In the genomic region with DNA sequence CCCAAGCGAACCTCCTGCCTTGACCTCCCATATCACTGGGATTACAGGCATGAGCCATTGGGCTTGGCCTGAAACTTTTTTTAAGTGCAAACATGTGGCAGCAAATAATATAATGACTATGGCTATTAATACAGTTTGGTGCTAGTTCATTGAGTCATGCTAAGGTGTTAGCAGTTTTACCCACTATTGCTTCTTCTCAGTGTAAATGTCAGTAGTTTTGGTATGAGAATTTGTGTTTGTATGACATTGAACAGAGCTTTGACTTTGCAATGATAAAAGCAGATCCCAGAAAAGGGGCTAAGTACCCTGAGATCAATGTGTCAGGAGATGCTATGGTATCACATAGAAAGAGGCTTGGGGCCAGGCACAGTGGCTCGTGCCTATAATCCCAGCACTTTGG, we compare ENCODE assay signal across 16 cellular contexts.
DNase-seq lines count a peak whose midpoint lies in the region; ATAC-seq and TF ChIP-seq lines count a peak whose summit lies in the region.
"Had no signal": no experiment of that assay in that cellular context is flagged by ENCODE, and none has a peak within 500 bp of the region (broad histone marks: within the 10 kb centered on the region; RNA-seq: fewer than 3 reads in every experiment).

No MANE protein-coding gene starts in this region.

- ATAC-seq in activated CD4-positive, alpha-beta T cell treated with anti-CD3 and anti-CD28 coated beads for 36 hours: peak; percentile 36
- peak; percentile 33 for ATAC-seq in stimulated activated naive CD8-positive, alpha-beta T cell treated with anti-CD3 and anti-CD28 coated beads, Interleukin-15, amount 100 ng/mL, for 72 hours
- no peak for ATAC-seq in stimulated activated naive CD8-positive, alpha-beta T cell treated with anti-CD3 and anti-CD28 coated beads, Interleukin-15, Interleukin-2, amounts not matched to agents 100 U/mL and 50 U/mL, for 24 hours
- peak; percentile 34 to 60 for ATAC-seq in stimulated activated naive B cell treated with anti-CD40 and anti-IgM and Interleukin-4, amounts not matched to agents 10 μg/mL and 1 μg/mL and 100 μg/mL, for 72 hours (replicated peaks)
- ATAC-seq: CD8-positive, alpha-beta T cell had no signal

- no peak overlapping the region for H3K4me3 ChIP-seq in uterus
- H3K4me3 ChIP-seq: HAP-1 had no signal

- no peak for TF ChIP-seq POLR2A in uterus (IDR thresholded peaks at IDR 0.05)

- H3K27me3 ChIP-seq in uterus: no peaks in the 10 kb centered on the region

- H3K27ac ChIP-seq in uterus: peak overlapping the region; percentile 58 to 60
- H3K27ac ChIP-seq: 22Rv1, HL-60 had no signal

- DNase-seq in activated CD4-positive, alpha-beta T cell treated with anti-CD3 and anti-CD28 coated beads for 36 hours: no peak
- no peak for DNase-seq in activated CD4-positive, alpha-beta T cell treated with anti-CD3 and anti-CD28 coated beads for 1 hour
- no peak for DNase-seq in stimulated activated naive CD8-positive, alpha-beta T cell treated with anti-CD3 and anti-CD28 coated beads, Interleukin-15, amount 100 ng/mL, for 72 hours
- no peak for DNase-seq in stimulated activated naive CD8-positive, alpha-beta T cell treated with anti-CD3 and anti-CD28 coated beads, Interleukin-15, Interleukin-2, amounts not matched to agents 100 U/mL and 50 U/mL, for 24 hours
- DNase-seq in stimulated activated naive B cell treated with anti-CD40 and anti-IgM and Interleukin-4, amounts not matched to agents 10 μg/mL and 1 μg/mL and 100 μg/mL, for 72 hours: no peak
- DNase-seq in uterus: no peak
- DNase-seq in GM10266 (ENCODE audit: extremely low spot score): no peak
- no peak for DNase-seq in T-helper 2 cell treated with Interferon-gamma antibody and Interleukin-4, amounts not matched to agents 5 μg/mL and 100 μg/mL, for 36 hours (ENCODE audit: low spot score)
- DNase-seq: CD8-positive, alpha-beta T cell; COR-L47; DND-41; GDM1 had no signal

- H3K9me3 Mint-ChIP-seq in activated CD4-positive, alpha-beta T cell treated with anti-CD3 and anti-CD28 coated beads for 36 hours (ENCODE audit: low read depth): no peaks in the 10 kb centered on the region
- H3K9me3 Mint-ChIP-seq in stimulated activated naive CD8-positive, alpha-beta T cell treated with anti-CD3 and anti-CD28 coated beads, Interleukin-15, amount 100 ng/mL, for 72 hours: no peaks in the 10 kb centered on the region
- no peaks in the 10 kb centered on the region for H3K9me3 Mint-ChIP-seq in stimulated activated naive B cell treated with anti-CD40 and anti-IgM and Interleukin-4, amounts not matched to agents 10 μg/mL and 1 μg/mL and 100 μg/mL, for 72 hours
- H3K9me3 Mint-ChIP-seq in T-helper 2 cell treated with Interferon-gamma antibody and Interleukin-4, amounts not matched to agents 5 μg/mL and 100 μg/mL, for 36 hours: no peaks in the 10 kb centered on the region
- H3K9me3 Mint-ChIP-seq: CD8-positive, alpha-beta T cell had no signal

- H3K4me1 Mint-ChIP-seq in activated CD4-positive, alpha-beta T cell treated with anti-CD3 and anti-CD28 coated beads for 36 hours: peaks cover 4% of the 10 kb centered on the region
- H3K4me1 Mint-ChIP-seq in stimulated activated naive CD8-positive, alpha-beta T cell treated with anti-CD3 and anti-CD28 coated beads, Interleukin-15, amount 100 ng/mL, for 72 hours: no peaks in the 10 kb centered on the region
- peaks cover 0 to 6% of the 10 kb centered on the region in 2 donors for H3K4me1 Mint-ChIP-seq in stimulated activated naive B cell treated with anti-CD40 and anti-IgM and Interleukin-4, amounts not matched to agents 10 μg/mL and 1 μg/mL and 100 μg/mL, for 72 hours
- peaks cover 10% of the 10 kb centered on the region for H3K4me1 Mint-ChIP-seq in T-helper 2 cell treated with Interferon-gamma antibody and Interleukin-4, amounts not matched to agents 5 μg/mL and 100 μg/mL, for 36 hours (ENCODE audit: low read depth)
- H3K4me1 Mint-ChIP-seq: CD14-positive monocyte had no signal

- H3K9me3 ChIP-seq in uterus: no peaks in the 10 kb centered on the region
- H3K9me3 ChIP-seq: HAP-1 had no signal

- H3K4me1 ChIP-seq in uterus: peaks cover 0 to 5% of the 10 kb centered on the region in 2 donors
- H3K4me1 ChIP-seq: HAP-1 had no signal

- POLR2A ChIA-PET in activated CD4-positive, alpha-beta T cell treated with anti-CD3 and anti-CD28 coated beads for 36 hours (lab: Charles Lee): interaction anchor here (0.6 kb wide), 1 partner anchor 121 kb away, joined by 3 read pairs; no protein-coding TSS in a partner anchor

- CTCF ChIA-PET in activated CD4-positive, alpha-beta T cell treated with anti-CD3 and anti-CD28 coated beads for 36 hours (lab: Charles Lee): no interaction called here

- H3K36me3 ChIP-seq in uterus: no peaks in the 10 kb centered on the region
- H3K36me3 ChIP-seq: HAP-1 had no signal

- no peak overlapping the region for H3K27ac Mint-ChIP-seq in activated CD4-positive, alpha-beta T cell treated with anti-CD3 and anti-CD28 coated beads for 36 hours
- peak overlapping the region in 1 of 2 donors; percentile 63 for H3K27ac Mint-ChIP-seq in stimulated activated naive CD8-positive, alpha-beta T cell treated with anti-CD3 and anti-CD28 coated beads, Interleukin-15, amount 100 ng/mL, for 72 hours
- no peak overlapping the region for H3K27ac Mint-ChIP-seq in stimulated activated naive B cell treated with anti-CD40 and anti-IgM and Interleukin-4, amounts not matched to agents 10 μg/mL and 1 μg/mL and 100 μg/mL, for 72 hours
- H3K27ac Mint-ChIP-seq in T-helper 2 cell treated with Interferon-gamma antibody and Interleukin-4, amounts not matched to agents 5 μg/mL and 100 μg/mL, for 36 hours: no peak overlapping the region
- H3K27ac Mint-ChIP-seq: CD14-positive monocyte; CD8-positive, alpha-beta T cell had no signal

- intact Hi-C loops in activated CD4-positive, alpha-beta T cell treated with anti-CD3 and anti-CD28 coated beads for 36 hours (cut with DNase I, micrococcal nuclease): no loop called here
- intact Hi-C loops in uterus (cut with DNase I; ENCODE audit: low total_unique reads): no loop called here

- no peak for TF ChIP-seq CTCF in uterus (IDR thresholded peaks at IDR 0.05)
- TF ChIP-seq CTCF in GM10266 (IDR thresholded peaks at IDR 0.05; ENCODE audit: control insufficient read depth, insufficient read depth, low read depth, missing control alignments): no peak

- H3K4me3 Mint-ChIP-seq in activated CD4-positive, alpha-beta T cell treated with anti-CD3 and anti-CD28 coated beads for 36 hours: no peak overlapping the region
- H3K4me3 Mint-ChIP-seq in stimulated activated naive CD8-positive, alpha-beta T cell treated with anti-CD3 and anti-CD28 coated beads, Interleukin-15, amount 100 ng/mL, for 72 hours: no peak overlapping the region
- no peak overlapping the region for H3K4me3 Mint-ChIP-seq in stimulated activated naive B cell treated with anti-CD40 and anti-IgM and Interleukin-4, amounts not matched to agents 10 μg/mL and 1 μg/mL and 100 μg/mL, for 72 hours
- H3K4me3 Mint-ChIP-seq in T-helper 2 cell treated with Interferon-gamma antibody and Interleukin-4, amounts not matched to agents 5 μg/mL and 100 μg/mL, for 36 hours: no peak overlapping the region
- H3K4me3 Mint-ChIP-seq: CD14-positive monocyte; CD8-positive, alpha-beta T cell had no signal

- H3K36me3 Mint-ChIP-seq in activated CD4-positive, alpha-beta T cell treated with anti-CD3 and anti-CD28 coated beads for 36 hours (ENCODE audit: low read depth): peaks cover 2% of the 10 kb centered on the region
- H3K36me3 Mint-ChIP-seq in stimulated activated naive B cell treated with anti-CD40 and anti-IgM and Interleukin-4, amounts not matched to agents 10 μg/mL and 1 μg/mL and 100 μg/mL, for 72 hours: peaks cover 15 to 19% of the 10 kb centered on the region in 2 donors
- peaks cover 19% of the 10 kb centered on the region for H3K36me3 Mint-ChIP-seq in T-helper 2 cell treated with Interferon-gamma antibody and Interleukin-4, amounts not matched to agents 5 μg/mL and 100 μg/mL, for 36 hours (ENCODE audit: low read depth)

- peaks cover 4% of the 10 kb centered on the region for H3K27me3 Mint-ChIP-seq in activated CD4-positive, alpha-beta T cell treated with anti-CD3 and anti-CD28 coated beads for 36 hours
- H3K27me3 Mint-ChIP-seq in stimulated activated naive CD8-positive, alpha-beta T cell treated with anti-CD3 and anti-CD28 coated beads, Interleukin-15, amount 100 ng/mL, for 72 hours: no peaks in the 10 kb centered on the region
- no peaks in the 10 kb centered on the region for H3K27me3 Mint-ChIP-seq in stimulated activated naive B cell treated with anti-CD40 and anti-IgM and Interleukin-4, amounts not matched to agents 10 μg/mL and 1 μg/mL and 100 μg/mL, for 72 hours
- no peaks in the 10 kb centered on the region for H3K27me3 Mint-ChIP-seq in T-helper 2 cell treated with Interferon-gamma antibody and Interleukin-4, amounts not matched to agents 5 μg/mL and 100 μg/mL, for 36 hours (ENCODE audit: low read depth)
